Comparison of ENCODE assay signal across 17 cellular contexts in the genomic region with DNA sequence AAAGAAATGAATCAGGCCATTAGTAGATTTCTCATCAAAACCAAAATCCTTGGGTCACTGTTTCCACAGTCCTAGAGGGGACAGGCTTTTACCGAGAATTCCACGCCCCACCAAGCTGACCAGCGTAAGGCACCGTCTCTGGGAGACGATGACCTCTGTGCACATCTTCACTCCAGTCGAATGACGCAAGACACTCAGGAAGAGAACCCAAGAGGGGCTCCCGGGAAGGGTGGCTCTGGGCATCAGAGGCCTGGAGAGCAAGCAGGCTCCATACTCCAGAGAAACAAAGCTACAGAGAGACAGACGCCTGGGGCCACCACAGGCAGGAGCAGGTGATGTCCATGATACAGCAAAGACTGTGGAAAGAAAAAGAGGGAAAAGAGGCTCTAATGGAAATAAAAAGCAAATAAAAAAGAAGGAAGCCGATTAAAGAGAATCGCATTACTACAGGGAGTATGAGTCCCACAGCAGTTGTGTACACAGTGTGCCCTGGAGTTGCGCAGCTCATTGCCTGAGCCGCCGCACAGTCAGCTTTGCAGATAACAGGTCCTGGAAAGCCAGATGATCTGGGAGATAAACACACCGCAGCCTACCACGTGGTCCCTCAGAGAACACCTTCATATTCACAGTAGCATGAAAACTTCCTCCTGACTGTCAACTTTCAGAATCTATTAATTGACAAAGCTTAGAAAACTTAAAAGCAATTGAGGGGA.
A peak's percentile ranks its signal among the peaks of the same experiment; 100 is the strongest.
DNase-seq lines count a peak whose midpoint lies in the region; ATAC-seq and TF ChIP-seq lines count a peak whose summit lies in the region.
"Had no signal": no experiment of that assay in that cellular context is flagged by ENCODE, and none has a peak within 500 bp of the region (broad histone marks: within the 10 kb centered on the region; RNA-seq: fewer than 3 reads in every experiment).

No MANE protein-coding gene starts in this region.

- no peaks in the 10 kb centered on the region for H3K36me3 Mint-ChIP-seq in activated CD8-positive, alpha-beta memory T cell treated with anti-CD3 and anti-CD28 coated beads, Interleukin-2, amount 10 ng/mL, durations not matched to agents 7 days and 5 days

- TF ChIP-seq CTCF in NB4 (IDR thresholded peaks at IDR 0.05; ENCODE audit: low read depth, low read length) = no peak
- no peak for TF ChIP-seq CTCF in WERI-Rb-1 (IDR thresholded peaks at IDR 0.05; ENCODE audit: low read depth, low read length)
- TF ChIP-seq CTCF in parathyroid adenoma (IDR thresholded peaks at IDR 0.05) = no peak
- TF ChIP-seq CTCF in OCI-LY7 (conservative IDR thresholded peaks at IDR 0.05; ENCODE audit: low read length) = no peak

- H3K27ac Mint-ChIP-seq in activated CD8-positive, alpha-beta memory T cell treated with anti-CD3 and anti-CD28 coated beads, Interleukin-2, amount 10 ng/mL, durations not matched to agents 7 days and 5 days = no peak overlapping the region
- H3K27ac Mint-ChIP-seq: activated T-cell treated with anti-CD3 and anti-CD28 coated beads, Interleukin-2, amount 50 U/mL, for 72 hours; stimulated activated naive CD8-positive, alpha-beta T cell treated with anti-CD3 and anti-CD28 coated beads, Interleukin-15, Interleukin-2, amounts not matched to agents 100 ng/mL and 50 ng/mL, for 24 hours had no signal

- no peaks in the 10 kb centered on the region for H3K79me2 ChIP-seq in parathyroid adenoma
- H3K79me2 ChIP-seq in OCI-LY7 (ENCODE audit: insufficient read depth, low read depth, low read length) = no peaks in the 10 kb centered on the region

- TF ChIP-seq POLR2A in NB4 (IDR thresholded peaks at IDR 0.05; ENCODE audit: extremely low read depth, insufficient read length) = no peak

- DNase-seq in SKM-1 treated with dmso at 0.1 percent for 144 hours (lab: John Stamatoyannopoulos, UW; ENCODE audit: unreplicated experiment) (peak; percentile 4), SKM-1 (lab: John Stamatoyannopoulos, UW; ENCODE audit: unreplicated experiment) (no peak), NB4 (ENCODE audit: low read depth) (peak; percentile 6), WERI-Rb-1 (peak; percentile 78), OCI-LY7 (ENCODE audit: low spot score) (no peak)
- DNase-seq in activated CD8-positive, alpha-beta memory T cell treated with anti-CD3 and anti-CD28 coated beads, Interleukin-2, amount 10 ng/mL, durations not matched to agents 7 days and 5 days = no peak
- no peak for DNase-seq in activated CD8-positive, alpha-beta memory T cell treated with anti-CD3 and anti-CD28 coated beads, Interleukin-2, amount 50 U/mL, for 48 hours
- DNase-seq: activated T-cell treated with anti-CD3 and anti-CD28 coated beads, Interleukin-2, amount 50 U/mL, for 72 hours; HCEC 1CT; IMR-90; NCI-H187 treated with DMSO at 0.1 percent for 48 hours had no signal

- H3K4me1 ChIP-seq in parathyroid adenoma = no peaks in the 10 kb centered on the region
- H3K4me1 ChIP-seq in OCI-LY7 (ENCODE audit: insufficient read depth, low read length, poor library complexity, severe bottlenecking) = no peaks in the 10 kb centered on the region
- H3K4me1 ChIP-seq: A549 had no signal

- H3K4me2 ChIP-seq in parathyroid adenoma (ENCODE audit: low read length) (peak overlapping the region; percentile 62), OCI-LY7 (ENCODE audit: low read length) (no peak overlapping the region)
- H3K4me2 ChIP-seq: A549 had no signal

- H4K20me1 ChIP-seq in OCI-LY7 (ENCODE audit: insufficient read depth, low read length) = no peaks in the 10 kb centered on the region

- H3K27ac ChIP-seq in WERI-Rb-1 = peak overlapping the region; percentile 3; the same call in 1 of the 2 replicates
- no peak overlapping the region for H3K27ac ChIP-seq in parathyroid adenoma
- no peak overlapping the region for H3K27ac ChIP-seq in OCI-LY7 (ENCODE audit: low read depth, low read length, poor library complexity, severe bottlenecking)
- H3K27ac ChIP-seq: A549, neutrophil, SK-N-MC had no signal

- no peaks in the 10 kb centered on the region for H3K9me3 Mint-ChIP-seq in activated CD8-positive, alpha-beta memory T cell treated with anti-CD3 and anti-CD28 coated beads, Interleukin-2, amount 10 ng/mL, durations not matched to agents 7 days and 5 days (ENCODE audit: low read depth)
- H3K9me3 Mint-ChIP-seq: activated T-cell treated with anti-CD3 and anti-CD28 coated beads, Interleukin-2, amount 50 U/mL, for 72 hours; stimulated activated naive CD8-positive, alpha-beta T cell treated with anti-CD3 and anti-CD28 coated beads, Interleukin-15, Interleukin-2, amounts not matched to agents 100 ng/mL and 50 ng/mL, for 24 hours had no signal

- no peak overlapping the region for H2AFZ ChIP-seq in parathyroid adenoma
- H2AFZ ChIP-seq in OCI-LY7 (ENCODE audit: low read length) = no peak overlapping the region

- H3K27me3 Mint-ChIP-seq in activated CD8-positive, alpha-beta memory T cell treated with anti-CD3 and anti-CD28 coated beads, Interleukin-2, amount 10 ng/mL, durations not matched to agents 7 days and 5 days = peaks cover 10% of the 10 kb centered on the region

- intact Hi-C loops in OCI-LY7 (cut with micrococcal nuclease; ENCODE audit: unreplicated experiment) = no loop called here

- peaks cover 5% of the 10 kb centered on the region for H3K4me1 Mint-ChIP-seq in activated CD8-positive, alpha-beta memory T cell treated with anti-CD3 and anti-CD28 coated beads, Interleukin-2, amount 10 ng/mL, durations not matched to agents 7 days and 5 days

- POLR2A ChIA-PET in OCI-LY7 (lab: Charles Lee) = no interaction called here

- no peaks in the 10 kb centered on the region for H3K36me3 ChIP-seq in WERI-Rb-1
- H3K36me3 ChIP-seq in parathyroid adenoma (ENCODE audit: control insufficient read depth, insufficient read depth, low read length) = no peaks in the 10 kb centered on the region
- H3K36me3 ChIP-seq in OCI-LY7 (ENCODE audit: insufficient read depth, low read length) = no peaks in the 10 kb centered on the region
- H3K36me3 ChIP-seq: neutrophil had no signal

- H3K27me3 ChIP-seq in WERI-Rb-1 (ENCODE audit: insufficient read depth, low read depth, severe bottlenecking) = no peaks in the 10 kb centered on the region
- no peaks in the 10 kb centered on the region for H3K27me3 ChIP-seq in parathyroid adenoma (ENCODE audit: control insufficient read depth, insufficient read depth, low read length)

- no peaks in the 10 kb centered on the region for H3K9me3 ChIP-seq in WERI-Rb-1 (ENCODE audit: severe bottlenecking)
- no peaks in the 10 kb centered on the region for H3K9me3 ChIP-seq in parathyroid adenoma (ENCODE audit: control insufficient read depth, low read length)
- no peaks in the 10 kb centered on the region for H3K9me3 ChIP-seq in OCI-LY7 (ENCODE audit: low read length)
- H3K9me3 ChIP-seq: A549, neutrophil had no signal

- no TSS peak for BruUV-seq in OCI-LY7 (replicated peaks; lab: Mats Ljungman, UMichigan)

- H3K4me3 ChIP-seq in NB4 (ENCODE audit: low read depth, low read length) (no peak overlapping the region), WERI-Rb-1 (ENCODE audit: low read depth, low read length) (peak overlapping the region; percentile 8; the same call in 1 of the 2 replicates), parathyroid adenoma (ENCODE audit: low read depth, low read length) (peak overlapping the region; percentile 38), OCI-LY7 (ENCODE audit: low read depth, low read length, poor library complexity, severe bottlenecking) (no peak overlapping the region)
- H3K4me3 ChIP-seq: A549, lung, SK-N-MC had no signal

- H3K9ac ChIP-seq in parathyroid adenoma = no peak overlapping the region

- CTCF ChIA-PET in activated CD8-positive, alpha-beta memory T cell treated with anti-CD3 and anti-CD28 coated beads, Interleukin-2, amount 10 ng/mL, durations not matched to agents 7 days and 5 days (lab: Charles Lee) = no interaction called here
- CTCF ChIA-PET in OCI-LY7 (lab: Charles Lee; ENCODE audit: unreplicated experiment) = no interaction called here

- H3K4me3 Mint-ChIP-seq in activated CD8-positive, alpha-beta memory T cell treated with anti-CD3 and anti-CD28 coated beads, Interleukin-2, amount 10 ng/mL, durations not matched to agents 7 days and 5 days = no peak overlapping the region
- H3K4me3 Mint-ChIP-seq: stimulated activated naive CD8-positive, alpha-beta T cell treated with anti-CD3 and anti-CD28 coated beads, Interleukin-15, Interleukin-2, amounts not matched to agents 100 ng/mL and 50 ng/mL, for 24 hours had no signal

- H3K9me2 ChIP-seq in OCI-LY7 (ENCODE audit: insufficient read depth, low read length) = no peaks in the 10 kb centered on the region

- no peak for ATAC-seq in activated CD8-positive, alpha-beta memory T cell treated with anti-CD3 and anti-CD28 coated beads, Interleukin-2, amount 10 ng/mL, durations not matched to agents 7 days and 5 days
- ATAC-seq: A549; activated T-cell treated with anti-CD3 and anti-CD28 coated beads, Interleukin-2, amount 50 U/mL, for 72 hours had no signal

Comparison
In these comparisons a context has a peak if more than half of its experiments do, and no peak if none do; other contexts are left out.
1. DNase-seq: peak in SKM-1 treated with dmso at 0.1 percent for 144 hours (single experiment), NB4 (single experiment) and WERI-Rb-1 (single experiment); none in SKM-1 (single experiment), activated CD8-positive, alpha-beta memory T cell treated with anti-CD3 and anti-CD28 coated beads, Interleukin-2, amount 10 ng/mL, durations not matched to agents 7 days and 5 days (single experiment), activated CD8-positive, alpha-beta memory T cell treated with anti-CD3 and anti-CD28 coated beads, Interleukin-2, amount 50 U/mL, for 48 hours (single experiment) and OCI-LY7 (single experiment).
2. H3K4me3 ChIP-seq: peak in WERI-Rb-1 (single experiment) and parathyroid adenoma (single experiment); none in NB4 (single experiment) and OCI-LY7 (single experiment).